ENCODE assay signal across 10 cellular contexts in genomic region chr1:198234511-198235251, GRCh38.
DNase-seq lines count a peak whose midpoint lies in the region; ATAC-seq and TF ChIP-seq lines count a peak whose summit lies in the region.
"Had no signal": no experiment of that assay in that cellular context is flagged by ENCODE, and none has a peak within 500 bp of the region (broad histone marks: within the 10 kb centered on the region; RNA-seq: fewer than 3 reads in every experiment).

No MANE protein-coding gene starts in this region.

- H3K27ac ChIP-seq in SJSA1 (no peak overlapping the region), thoracic aorta (no peak overlapping the region)

- peaks cover 16% of the 10 kb centered on the region for H3K36me3 Mint-ChIP-seq in activated T-cell treated with anti-CD3 and anti-CD28 coated beads, Interleukin-2, amount 50 U/mL, for 4 hours (ENCODE audit: insufficient read depth)

- H3K9me3 Mint-ChIP-seq in activated T-cell treated with anti-CD3 and anti-CD28 coated beads, Interleukin-2, amount 50 U/mL, for 4 hours = no peaks in the 10 kb centered on the region

- peak overlapping the region; percentile 22 for H3K4me3 ChIP-seq in SJSA1
- peak overlapping the region; percentile 45 for H3K4me3 ChIP-seq in thoracic aorta

- H3K36me3 ChIP-seq in SJSA1 (peaks cover 21% of the 10 kb centered on the region), thoracic aorta (no peaks in the 10 kb centered on the region)

- H3K4me1 ChIP-seq in SJSA1 (replicated peaks) (peaks cover 6% of the 10 kb centered on the region), thoracic aorta (ENCODE audit: control insufficient read depth in 1 of 2, low read depth in 2 of 2) (peaks cover 7 to 10% of the 10 kb centered on the region in 2 donors)

- no peak for DNase-seq in activated T-cell treated with anti-CD3 and anti-CD28 coated beads, Interleukin-2, amount 50 U/mL, for 4 hours
- DNase-seq in activated T-cell treated with anti-CD3 and anti-CD28 coated beads for 4 hours = no peak
- DNase-seq in SJSA1 (ENCODE audit: low read depth in 1 of 2, low spot score in 2 of 2) = peak in 1 of 2 experiments; percentile 42
- DNase-seq in left cardiac atrium = no peak
- no peak for DNase-seq in thoracic aorta (ENCODE audit: low spot score)
- no peak for DNase-seq in COR-L47 (lab: John Stamatoyannopoulos, UW)
- DNase-seq in HuH-7.5 (ENCODE audit: low spot score) = no peak
- no peak for DNase-seq in NCI-H1105 (lab: John Stamatoyannopoulos, UW)
- DNase-seq: DMS153, NCI-H524 had no signal

- peaks cover 26% of the 10 kb centered on the region for H3K4me1 Mint-ChIP-seq in activated T-cell treated with anti-CD3 and anti-CD28 coated beads, Interleukin-2, amount 50 U/mL, for 4 hours (ENCODE audit: low read depth)

- intact Hi-C loops in left cardiac atrium (cut with DNase I) = no loop called here

- no peaks in the 10 kb centered on the region for H3K27me3 Mint-ChIP-seq in activated T-cell treated with anti-CD3 and anti-CD28 coated beads, Interleukin-2, amount 50 U/mL, for 4 hours (ENCODE audit: low read depth)

- TF ChIP-seq CTCF in thoracic aorta (IDR thresholded peaks at IDR 0.05) = no peak

- ATAC-seq in activated T-cell treated with anti-CD3 and anti-CD28 coated beads, Interleukin-2, amount 50 U/mL, for 4 hours = peak in 1 of 2 donors; percentile 35
- ATAC-seq in left cardiac atrium = peak; percentile 27 to 68
- ATAC-seq in thoracic aorta (ENCODE audit: insufficient number of reproducible peaks, low FRiP score, low read depth) = no peak

- no peaks in the 10 kb centered on the region for H3K27me3 ChIP-seq in SJSA1 (replicated peaks)
- no peaks in the 10 kb centered on the region for H3K27me3 ChIP-seq in thoracic aorta (replicated peaks; ENCODE audit: insufficient read depth)

- H3K9me3 ChIP-seq in SJSA1 (replicated peaks) = peaks cover 7% of the 10 kb centered on the region; the same call in 1 of the 2 replicates
- no peaks in the 10 kb centered on the region for H3K9me3 ChIP-seq in thoracic aorta

- H3K4me3 Mint-ChIP-seq in activated T-cell treated with anti-CD3 and anti-CD28 coated beads, Interleukin-2, amount 50 U/mL, for 4 hours = peak overlapping the region; percentile 59
